In genomic region chr7:434891-435486, GRCh38 we compare ENCODE assay signal across 12 cellular contexts.
DNase-seq lines count a peak whose midpoint lies in the region; TF ChIP-seq lines count a peak whose summit lies in the region.
"Had no signal": no experiment of that assay in that cellular context is flagged by ENCODE, and none has a peak within 500 bp of the region (broad histone marks: within the 10 kb centered on the region; RNA-seq: fewer than 3 reads in every experiment).

No MANE protein-coding gene starts in this region.

- H3K27me3 ChIP-seq in H7 (ENCODE audit: control insufficient read depth, insufficient read depth, low read length) = no peaks in the 10 kb centered on the region
- H3K27me3 ChIP-seq in SJSA1 (replicated peaks) = no peaks in the 10 kb centered on the region
- no peaks in the 10 kb centered on the region for H3K27me3 ChIP-seq in hepatocyte
- H3K27me3 ChIP-seq in rectal smooth muscle tissue (ENCODE audit: control insufficient read depth, insufficient read depth, low read length) = no peaks in the 10 kb centered on the region
- no peaks in the 10 kb centered on the region for H3K27me3 ChIP-seq in ovary

- no peak overlapping the region for H3K27ac Mint-ChIP-seq in chondrocyte (ENCODE audit: unreplicated experiment)

- 22% methylated on average over 31 of the region's 31 CpGs for WGBS in hepatocyte (ENCODE audit: low lambda C conversion rate, missing lambda C conversion rate)
- 34 to 52% (median 42%) methylated on average over 31 of the region's 31 CpGs for WGBS in ovary, 3 donors

- no peaks in the 10 kb centered on the region for H3K9me3 Mint-ChIP-seq in chondrocyte (ENCODE audit: low read depth)

- H3K36me3 Mint-ChIP-seq in chondrocyte (ENCODE audit: low read depth) = no peaks in the 10 kb centered on the region

- H3K4me3 ChIP-seq in H7 (ENCODE audit: insufficient read depth, low read depth, low read length) (no peak overlapping the region), SJSA1 (peak overlapping the region; percentile 31), hepatocyte (no peak overlapping the region), rectal smooth muscle tissue (ENCODE audit: low read length) (peak overlapping the region; percentile 8), ovary (no peak overlapping the region)
- H3K4me3 ChIP-seq: HAP-1 had no signal

- no peaks in the 10 kb centered on the region for H3K9me2 ChIP-seq in hepatocyte (replicated peaks; ENCODE audit: insufficient read depth)

- H3K4me2 ChIP-seq in hepatocyte = peak overlapping the region; percentile 52

- TF ChIP-seq CTCF in hepatocyte (IDR thresholded peaks at IDR 0.05; ENCODE audit: poor library complexity) (no peak), ovary (IDR thresholded peaks at IDR 0.05) (no peak), chondrocyte (IDR thresholded peaks at IDR 0.05) (no peak)

- H3K27me3 Mint-ChIP-seq in chondrocyte (ENCODE audit: low read depth) = peaks cover 2% of the 10 kb centered on the region

- no peak overlapping the region for H3K9ac ChIP-seq in rectal smooth muscle tissue (ENCODE audit: low read length)

- peak overlapping the region; percentile 9 for H2AFZ ChIP-seq in hepatocyte

- H3K4me1 Mint-ChIP-seq in chondrocyte (ENCODE audit: low read depth) = peaks cover 16% of the 10 kb centered on the region

- peaks cover 41% of the 10 kb centered on the region for H3K4me1 ChIP-seq in SJSA1 (replicated peaks)
- H3K4me1 ChIP-seq in hepatocyte (ENCODE audit: insufficient read depth) = peaks cover 14% of the 10 kb centered on the region
- H3K4me1 ChIP-seq in rectal smooth muscle tissue (ENCODE audit: control insufficient read depth, insufficient read depth, low read length) = no peaks in the 10 kb centered on the region
- H3K4me1 ChIP-seq in ovary (ENCODE audit: insufficient read depth) = no peaks in the 10 kb centered on the region
- H3K4me1 ChIP-seq: HAP-1 had no signal

- no peaks in the 10 kb centered on the region for H3K36me3 ChIP-seq in H7 (replicated peaks; ENCODE audit: control insufficient read depth, insufficient read depth, low read length)
- H3K36me3 ChIP-seq in SJSA1 = no peaks in the 10 kb centered on the region
- no peaks in the 10 kb centered on the region for H3K36me3 ChIP-seq in hepatocyte (replicated peaks; ENCODE audit: insufficient read depth, low read depth)
- H3K36me3 ChIP-seq in rectal smooth muscle tissue (ENCODE audit: control insufficient read depth, insufficient read depth, low read length) = no peaks in the 10 kb centered on the region
- no peaks in the 10 kb centered on the region for H3K36me3 ChIP-seq in ovary
- H3K36me3 ChIP-seq: HAP-1 had no signal

- H3K27ac ChIP-seq in SJSA1 (peak overlapping the region; percentile 46), hepatocyte (peak overlapping the region; percentile 88), rectal smooth muscle tissue (ENCODE audit: low read depth, low read length) (no peak overlapping the region), ovary (no peak overlapping the region)

- intact Hi-C loops in ovary (cut with DNase I) = no loop called here

- H3K79me2 ChIP-seq in hepatocyte = no peaks in the 10 kb centered on the region

- H3K9me3 ChIP-seq in SJSA1 (replicated peaks) (no peaks in the 10 kb centered on the region), hepatocyte (ENCODE audit: low read depth) (no peaks in the 10 kb centered on the region), ovary (no peaks in the 10 kb centered on the region)
- H3K9me3 ChIP-seq: HAP-1 had no signal

- no peak overlapping the region for H3K4me3 Mint-ChIP-seq in chondrocyte (ENCODE audit: unreplicated experiment)

- peak; percentile 94 for DNase-seq in H7
- peak; percentile 63 to 69 for DNase-seq in SJSA1 (ENCODE audit: low read depth in 1 of 2, low spot score in 2 of 2)
- peak; percentile 72 for DNase-seq in hepatocyte (ENCODE audit: low spot score)
- no peak for DNase-seq in cerebellum (ENCODE audit: low spot score)
- no peak for DNase-seq in ovary
- no peak for DNase-seq in chondrocyte (ENCODE audit: low spot score)
- DNase-seq: activated CD4-positive, CD25-positive, alpha-beta regulatory T cell treated with anti-CD3 and anti-CD28 coated beads, Interleukin-2, amount 50 U/mL, for 72 hours; amygdala; foreskin melanocyte; NCI-H146 had no signal

- no peaks in the 10 kb centered on the region for H4K20me1 ChIP-seq in hepatocyte (ENCODE audit: insufficient read depth, poor library complexity, severe bottlenecking)

- TF ChIP-seq POLR2A in ovary (IDR thresholded peaks at IDR 0.05) = no peak

- TF ChIP-seq EP300 in ovary (IDR thresholded peaks at IDR 0.05) = no peak

Comparison
In these comparisons a context has a peak if more than half of its experiments do, and no peak if none do; other contexts are left out.
1. DNase-seq: peak in H7 (single experiment), SJSA1 (2 of 2) and hepatocyte (single experiment); none in cerebellum (single experiment), ovary (0 of 5) and chondrocyte (single experiment).
2. H3K4me3 ChIP-seq: peak in SJSA1 (single experiment) and rectal smooth muscle tissue (single experiment); none in H7 (single experiment), hepatocyte (single experiment) and ovary (single experiment).
3. H3K27ac ChIP-seq: peak in SJSA1 (single experiment) and hepatocyte (single experiment); none in rectal smooth muscle tissue (single experiment) and ovary (0 of 2).